Comparison of ENCODE assay signal across 25 cellular contexts in the genomic region with DNA sequence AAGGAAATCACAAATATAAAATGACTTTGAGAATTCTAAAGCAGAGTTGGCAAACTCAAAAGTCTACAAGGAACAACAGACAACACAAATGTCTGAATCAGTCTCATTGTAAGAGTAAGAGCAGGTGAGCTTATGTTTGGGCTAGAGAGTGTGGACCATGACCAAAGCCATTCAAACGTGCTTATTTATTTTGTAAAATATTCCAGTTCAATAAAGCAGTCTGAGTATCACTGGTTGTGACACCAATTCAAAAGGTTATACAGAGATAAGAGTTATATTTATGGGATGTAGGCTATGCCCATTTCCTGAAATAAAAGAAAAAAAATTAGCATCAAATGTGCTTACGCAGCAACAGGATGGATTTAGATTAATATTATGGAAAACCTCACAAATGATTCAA.
"Had no signal": no experiment of that assay in that cellular context is flagged by ENCODE, and none has a peak within 500 bp of the region (broad histone marks: within the 10 kb centered on the region; RNA-seq: fewer than 3 reads in every experiment).

No MANE protein-coding gene starts in this region.

- ATAC-seq: effector memory CD8-positive, alpha-beta T cell; esophagus mucosa; gastroesophageal sphincter; heart left ventricle; left lung; left ventricle myocardium superior; lower lobe of right lung had no signal

- DNase-seq: central memory CD4-positive, alpha-beta T cell; cortex of kidney; effector CD8-positive, alpha-beta T cell; effector memory CD8-positive, alpha-beta T cell; endodermal cell; erythroblast; esophagus squamous epithelium; foreskin fibroblast; foreskin melanocyte; heart left ventricle; hippocampal formation; immature natural killer cell; islet precursor cell; kidney; kidney glomerular epithelial cell; left lung; left ventricle myocardium superior; lower lobe of right lung; mesenchymal stem cell; naive B cell had no signal

- H3K27ac ChIP-seq: epithelial cell of prostate, esophagus squamous epithelium, gastroesophageal sphincter, heart left ventricle, left lung, lower lobe of right lung had no signal

- H3K4me1 ChIP-seq: esophagus squamous epithelium, gastroesophageal sphincter, heart left ventricle, lower lobe of right lung had no signal

- H3K4me3 ChIP-seq: esophagus squamous epithelium, gastroesophageal sphincter, heart left ventricle, left lung, lower lobe of right lung had no signal

- FAIRE-seq: endometrium, endothelial cell of umbilical vein, kidney had no signal

- H3K36me3 ChIP-seq: esophagus squamous epithelium, gastroesophageal sphincter, heart left ventricle, left lung, lower lobe of right lung had no signal

- H3K27me3 ChIP-seq: esophagus squamous epithelium, gastroesophageal sphincter, heart left ventricle, left lung had no signal
